Comparison of ENCODE assay signal across 8 cellular contexts in the genomic region with DNA sequence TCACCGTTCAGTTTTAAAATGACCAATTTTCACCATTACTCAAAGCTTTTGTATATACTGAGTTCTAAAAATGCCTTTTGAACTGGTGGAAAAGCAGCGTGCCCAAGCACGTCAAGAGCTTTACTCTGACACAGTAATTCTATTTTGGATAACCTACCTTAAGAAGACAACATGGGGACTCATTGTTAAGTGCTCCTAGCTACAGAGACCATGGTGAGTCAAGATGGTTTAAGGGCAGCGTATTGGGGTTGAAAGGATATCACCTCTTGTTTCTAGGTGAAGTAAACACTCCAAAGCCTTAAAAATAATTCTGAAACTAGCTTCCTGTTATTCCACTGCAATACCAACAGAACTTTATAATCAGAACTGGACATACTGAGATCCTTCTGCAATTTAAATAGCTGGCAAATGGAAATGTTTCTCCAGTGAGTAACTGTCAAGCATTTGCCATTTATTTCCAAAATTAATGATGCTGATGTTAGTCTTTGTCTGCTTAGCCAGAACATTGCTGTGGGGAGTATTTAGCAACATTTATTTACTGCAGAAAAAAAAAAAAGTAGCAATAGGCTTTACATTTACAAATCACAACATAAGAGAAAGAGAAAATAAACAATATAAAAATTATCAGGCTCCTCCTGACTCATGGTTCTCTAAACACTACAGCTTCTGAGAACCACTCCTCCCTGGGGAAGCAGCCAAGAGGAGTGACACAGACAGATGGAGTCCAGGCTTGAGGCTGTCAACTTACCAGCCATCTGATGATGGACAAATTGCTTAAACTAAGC. TPM values are rescaled to one million over a fixed set of nuclear protein-coding genes. Genes with fewer than 3 reads are reported as not detected.
A peak's percentile ranks its signal among the peaks of the same experiment; 100 is the strongest.
DNase-seq lines count a peak whose midpoint lies in the region; ATAC-seq and TF ChIP-seq lines count a peak whose summit lies in the region.
"Not testable (repeated sequence)": the region's sequence is repeated elsewhere in the genome, so short reads cannot be mapped to it uniquely, and the experiment has no call there.

No MANE protein-coding gene starts in this region.

- not testable (repeated sequence) for H3K9ac ChIP-seq in GM23248

- H3K79me2 ChIP-seq in GM23248 (ENCODE audit: insufficient read depth): not testable (repeated sequence)

- not testable (repeated sequence) for H3K36me3 ChIP-seq in A673 (ENCODE audit: insufficient read depth, low read length, poor library complexity, severe bottlenecking); GM23248 (ENCODE audit: low read depth)

- not testable (repeated sequence) for H3K27ac ChIP-seq in A673 (ENCODE audit: low read depth, low read length, poor library complexity, severe bottlenecking)
- H3K27ac ChIP-seq in GM23248: peak overlapping the region; percentile 34

- ATAC-seq in SK-N-SH treated with all-trans-retinoic acid at 6 μM for 48 hours: peak; percentile 95

- not testable (repeated sequence) for H3K9me2 ChIP-seq in GM23248 (ENCODE audit: insufficient read depth)

- peak; percentile 13 for DNase-seq in A673 (ENCODE audit: low spot score)
- DNase-seq in GM23248: peak; percentile 73
- peak; percentile 16 for DNase-seq in NCI-H2196 (lab: John Stamatoyannopoulos, UW; ENCODE audit: unreplicated experiment)
- peak; percentile 70 to 82 for DNase-seq in cardiac fibroblast (ENCODE audit: low read depth in 2 of 2)
- peak; percentile 85 for DNase-seq in fibroblast of villous mesenchyme (ENCODE audit: low read depth)
- peak; percentile 65 for DNase-seq in kidney tubule cell (ENCODE audit: low spot score)
- DNase-seq in renal cortical epithelial cell (ENCODE audit: low read depth): peak; percentile 62

- in situ Hi-C loops in GM23248 (cut with MboI): loop anchor here (25.0 kb wide), 1 partner anchor 1021 kb away; no protein-coding TSS in a partner anchor

- not testable (repeated sequence) for H3K4me1 ChIP-seq in A673 (ENCODE audit: insufficient read depth, low read length, poor library complexity, severe bottlenecking)
- H3K4me1 ChIP-seq in GM23248 (ENCODE audit: insufficient read depth): peaks cover 24% of the 10 kb centered on the region

- not testable (repeated sequence) for H2AFZ ChIP-seq in GM23248

- not testable (repeated sequence) for H3K4me3 ChIP-seq in A673 (ENCODE audit: low read depth, low read length, poor library complexity, severe bottlenecking); GM23248; cardiac fibroblast (replicated peaks in 1 of 2; ENCODE audit: low read depth in 2 of 2, low read length in 2 of 2); fibroblast of villous mesenchyme (ENCODE audit: low read depth, low read length)

- H3K9me3 ChIP-seq in A673 (ENCODE audit: low read depth, low read length, poor library complexity, severe bottlenecking); GM23248 (ENCODE audit: low read depth): not testable (repeated sequence)

- intact Hi-C loops in A673 (cut with micrococcal nuclease; ENCODE audit: unreplicated experiment): not testable (repeated sequence)

- H3F3A ChIP-seq in GM23248 (ENCODE audit: insufficient read depth): peaks cover 13% of the 10 kb centered on the region; the same call in 1 of the 2 replicates

- CTCF ChIA-PET in A673 (lab: Charles Lee): not testable (repeated sequence)

- not testable (repeated sequence) for H4K20me1 ChIP-seq in GM23248 (ENCODE audit: insufficient read depth)

- not testable (repeated sequence) for H3K27me3 ChIP-seq in A673 (replicated peaks; ENCODE audit: insufficient read depth, low read depth, low read length, poor library complexity); GM23248 (replicated peaks; ENCODE audit: insufficient read depth)

- POLR2A ChIA-PET in A673 (lab: Charles Lee; ENCODE audit: low non-redundant PET): not testable (repeated sequence)

- WGBS in GM23248 (ENCODE audit: low coverage in 1 of 2, low lambda C conversion rate in 2 of 2, missing lambda C conversion rate in 2 of 2), 2 experiments: 64 to 67% methylated on average over 4 of the region's 4 CpGs

- not testable (repeated sequence) for BruUV-seq in A673 (replicated peaks; lab: Mats Ljungman, UMichigan)

- not testable (repeated sequence) for TF ChIP-seq CTCF in A673 (conservative IDR thresholded peaks at IDR 0.05; ENCODE audit: low read depth, low read length); cardiac fibroblast (IDR thresholded peaks at IDR 0.05; ENCODE audit: low read depth, low read length); fibroblast of villous mesenchyme (IDR thresholded peaks at IDR 0.05; ENCODE audit: insufficient read depth, low read depth, low read length)

- peak overlapping the region; percentile 60 for H3K4me2 ChIP-seq in GM23248 (ENCODE audit: unreplicated experiment)

TF ChIP-seq in SK-N-SH treated with all-trans-retinoic acid at 6 μM for 48 hours, 23 proteins besides CTCF, POLR2A, EP300 and RAD21:
- peak; percentile 85 for TF ChIP-seq ISL1 (CRISPR knock-in tag; IDR thresholded peaks at IDR 0.05)
- TF ChIP-seq, protein P1, sequence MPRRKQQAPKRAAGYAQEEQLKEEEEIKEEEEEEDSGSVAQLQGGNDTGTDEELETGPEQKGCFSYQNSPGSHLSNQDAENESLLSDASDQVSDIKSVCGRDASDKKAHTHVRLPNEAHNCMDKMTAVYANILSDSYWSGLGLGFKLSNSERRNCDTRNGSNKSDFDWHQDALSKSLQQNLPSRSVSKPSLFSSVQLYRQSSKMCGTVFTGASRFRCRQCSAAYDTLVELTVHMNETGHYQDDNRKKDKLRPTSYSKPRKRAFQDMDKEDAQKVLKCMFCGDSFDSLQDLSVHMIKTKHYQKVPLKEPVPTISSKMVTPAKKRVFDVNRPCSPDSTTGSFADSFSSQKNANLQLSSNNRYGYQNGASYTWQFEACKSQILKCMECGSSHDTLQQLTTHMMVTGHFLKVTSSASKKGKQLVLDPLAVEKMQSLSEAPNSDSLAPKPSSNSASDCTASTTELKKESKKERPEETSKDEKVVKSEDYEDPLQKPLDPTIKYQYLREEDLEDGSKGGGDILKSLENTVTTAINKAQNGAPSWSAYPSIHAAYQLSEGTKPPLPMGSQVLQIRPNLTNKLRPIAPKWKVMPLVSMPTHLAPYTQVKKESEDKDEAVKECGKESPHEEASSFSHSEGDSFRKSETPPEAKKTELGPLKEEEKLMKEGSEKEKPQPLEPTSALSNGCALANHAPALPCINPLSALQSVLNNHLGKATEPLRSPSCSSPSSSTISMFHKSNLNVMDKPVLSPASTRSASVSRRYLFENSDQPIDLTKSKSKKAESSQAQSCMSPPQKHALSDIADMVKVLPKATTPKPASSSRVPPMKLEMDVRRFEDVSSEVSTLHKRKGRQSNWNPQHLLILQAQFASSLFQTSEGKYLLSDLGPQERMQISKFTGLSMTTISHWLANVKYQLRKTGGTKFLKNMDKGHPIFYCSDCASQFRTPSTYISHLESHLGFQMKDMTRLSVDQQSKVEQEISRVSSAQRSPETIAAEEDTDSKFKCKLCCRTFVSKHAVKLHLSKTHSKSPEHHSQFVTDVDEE (CRISPR knock-in tag; IDR thresholded peaks at IDR 0.05): peak; percentile 91

RNA-seq across cellular contexts. Expression of gene TYW1B, which starts 44.2 kb away (rescaled TPM):
- total RNA-seq in A673 (2021) (2.6 TPM in 2 replicates), fibroblast of villous mesenchyme (2.2 and 2.3 TPM in 2 replicates), renal cortical epithelial cell (0.87 and 2.8 TPM in 2 replicates)
- 1.6 TPM in 1 of 2 replicates, not detected in the other for total RNA-seq in GM23248 (2014; rRNA removed; shearing (Covaris generic))
- 0.75 and 0.98 TPM in 2 replicates for polyA plus RNA-seq in GM23248 (2016; fragmentation: Nextera tagmentation; extraction: Ambion mirVana)

Comparison
In these comparisons a context has a peak if more than half of its experiments do, and no peak if none do; other contexts are left out.
1. DNase-seq: peak in every context shown above with its lines; median percentile 85 in fibroblast of villous mesenchyme; 76 in cardiac fibroblast; 73 in GM23248; 65 in kidney tubule cell; 62 in renal cortical epithelial cell; 16 in NCI-H2196; 13 in A673.